Comparison of ENCODE assay signal across 25 cellular contexts in the genomic region with DNA sequence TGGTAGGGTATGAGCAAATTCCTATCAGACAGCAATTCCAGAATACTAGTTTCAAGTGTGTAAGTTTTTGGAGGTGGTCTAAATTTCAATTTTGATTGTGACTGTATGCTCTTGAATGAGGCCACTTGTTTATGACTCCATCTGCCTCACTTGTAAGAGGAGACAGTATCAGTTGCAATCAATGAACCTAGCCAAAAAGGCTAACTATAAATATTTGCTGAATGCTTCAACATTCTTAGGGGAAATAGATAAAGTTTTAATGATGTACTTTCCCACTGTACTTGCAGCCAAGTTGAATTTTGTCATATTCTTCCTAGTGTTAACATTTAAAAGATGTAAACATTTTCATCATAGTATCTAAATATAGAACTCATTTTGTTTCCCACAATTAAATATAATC.
"Had no signal": no experiment of that assay in that cellular context is flagged by ENCODE, and none has a peak within 500 bp of the region (broad histone marks: within the 10 kb centered on the region; RNA-seq: fewer than 3 reads in every experiment).

No MANE protein-coding gene starts in this region.

- H3K9me3 Mint-ChIP-seq: natural killer cell treated with Interleukin-12 subunit alpha and Interleukin-12 subunit beta and Interleukin-15 and Interleukin-18, amount 100 ng/mL, for 72 hours; neural crest cell; stimulated activated effector memory CD8-positive, alpha-beta T cell treated with anti-CD3 and anti-CD28 coated beads, Interleukin-12 subunit alpha, Interleukin-12 subunit beta, amount 100 ng/mL, for 72 hours had no signal

- H3K4me1 Mint-ChIP-seq: memory B cell; naive B cell; neural crest cell; stimulated activated effector memory CD8-positive, alpha-beta T cell treated with anti-CD3 and anti-CD28 coated beads, Interleukin-12 subunit alpha, Interleukin-12 subunit beta, amount 100 ng/mL, for 72 hours had no signal

- H3K27me3 Mint-ChIP-seq: progenitor cell of endocrine pancreas had no signal

- H3K27me3 ChIP-seq: dorsolateral prefrontal cortex, gastrocnemius medialis, neutrophil, pancreas, right atrium auricular region, sigmoid colon, stomach, thyroid gland, vagina had no signal

- H3K4me3 ChIP-seq: dorsolateral prefrontal cortex, gastrocnemius medialis, lung, mucosa of descending colon, pancreas, right atrium auricular region, sigmoid colon, stomach, thyroid gland, vagina had no signal

- H3K27ac Mint-ChIP-seq: memory B cell; mesothelial cell of epicardium; naive B cell; natural killer cell treated with Interleukin-12 subunit alpha and Interleukin-12 subunit beta and Interleukin-15 and Interleukin-18, amount 100 ng/mL, for 72 hours; progenitor cell of endocrine pancreas; stimulated activated effector memory CD8-positive, alpha-beta T cell treated with anti-CD3 and anti-CD28 coated beads, Interleukin-12 subunit alpha, Interleukin-12 subunit beta, amount 100 ng/mL, for 72 hours had no signal

- DNase-seq: dorsolateral prefrontal cortex; effector CD4-positive, alpha-beta T cell; foreskin fibroblast; gastrocnemius medialis; head of caudate nucleus; mucosa of descending colon; naive B cell; pancreas; sigmoid colon; stimulated activated CD4-positive, alpha-beta T cell treated with anti-CD3 and anti-CD28 coated beads, Interleukin-2, amount 100 ng/mL, for 24 hours; stimulated activated CD4-positive, alpha-beta T cell treated with anti-CD3 and anti-CD28 coated beads, Interleukin-4, amount 100 ng/mL, for 24 hours; stimulated activated naive CD4-positive, alpha-beta T cell treated with Interleukin-2 at 50 U/mL for 16 hours; stomach; thyroid gland; trophoblast cell had no signal

- H3K27ac ChIP-seq: dorsolateral prefrontal cortex, gastrocnemius medialis, neutrophil, pancreas, right atrium auricular region, sigmoid colon, stomach, thyroid gland, vagina had no signal

- H3K9me3 ChIP-seq: gastrocnemius medialis, mucosa of descending colon, neutrophil, pancreas, right atrium auricular region, stomach, thyroid gland, vagina had no signal

- ATAC-seq: gastrocnemius medialis; mucosa of descending colon; natural killer cell treated with Interleukin-12 subunit alpha and Interleukin-12 subunit beta and Interleukin-15 and Interleukin-18, amount 100 ng/mL, for 72 hours; pancreas; stimulated activated effector memory CD8-positive, alpha-beta T cell treated with anti-CD3 and anti-CD28 coated beads, Interleukin-12 subunit alpha, Interleukin-12 subunit beta, amount 100 ng/mL, for 72 hours had no signal

- H3K4me3 Mint-ChIP-seq: memory B cell; mesothelial cell of epicardium; naive B cell; natural killer cell treated with Interleukin-12 subunit alpha and Interleukin-12 subunit beta and Interleukin-15 and Interleukin-18, amount 100 ng/mL, for 72 hours; neural crest cell; stimulated activated effector memory CD8-positive, alpha-beta T cell treated with anti-CD3 and anti-CD28 coated beads, Interleukin-12 subunit alpha, Interleukin-12 subunit beta, amount 100 ng/mL, for 72 hours had no signal

- H3K36me3 Mint-ChIP-seq: mesothelial cell of epicardium; naive B cell; natural killer cell treated with Interleukin-12 subunit alpha and Interleukin-12 subunit beta and Interleukin-15 and Interleukin-18, amount 100 ng/mL, for 72 hours; stimulated activated effector memory CD8-positive, alpha-beta T cell treated with anti-CD3 and anti-CD28 coated beads, Interleukin-12 subunit alpha, Interleukin-12 subunit beta, amount 100 ng/mL, for 72 hours had no signal

- H3K36me3 ChIP-seq: gastrocnemius medialis, neutrophil, pancreas, right atrium auricular region, sigmoid colon, stomach, thyroid gland, vagina had no signal
